10 cellular contexts compared by ENCODE assay signal in genomic region chr7:7612519-7612918, GRCh38.
"Had no signal": no experiment of that assay in that cellular context is flagged by ENCODE, and none has a peak within 500 bp of the region (broad histone marks: within the 10 kb centered on the region; RNA-seq: fewer than 3 reads in every experiment).

No MANE protein-coding gene starts in this region.

- H3K27ac Mint-ChIP-seq: GM23338, H9, HFFc6 had no signal

- DNase-seq: GM23248, GOT3, H7, H9, HCEC 1CT, HFFc6 had no signal

- H3K4me1 Mint-ChIP-seq: GM23338, H9 had no signal

- H3K4me2 ChIP-seq: GM23338 had no signal

- H3K9me3 Mint-ChIP-seq: GM23338, H9, HFFc6 had no signal

- H3K4me3 ChIP-seq: GM23248, GM23338, HAP-1 had no signal

- FAIRE-seq: H1 had no signal

- H3K4me3 Mint-ChIP-seq: GM23338, H9, HFFc6 had no signal

- H3K9me3 ChIP-seq: HAP-1 had no signal

- H3K9ac ChIP-seq: GM23248 had no signal

- H3K36me3 ChIP-seq: HAP-1 had no signal

- H2AFZ ChIP-seq: GM23248, GM23338 had no signal

- ATAC-seq: GM23338, HCT116 had no signal

- H3K27ac ChIP-seq: GM23248 had no signal
